Comparison of ENCODE assay signal across 22 cellular contexts in the genomic region with DNA sequence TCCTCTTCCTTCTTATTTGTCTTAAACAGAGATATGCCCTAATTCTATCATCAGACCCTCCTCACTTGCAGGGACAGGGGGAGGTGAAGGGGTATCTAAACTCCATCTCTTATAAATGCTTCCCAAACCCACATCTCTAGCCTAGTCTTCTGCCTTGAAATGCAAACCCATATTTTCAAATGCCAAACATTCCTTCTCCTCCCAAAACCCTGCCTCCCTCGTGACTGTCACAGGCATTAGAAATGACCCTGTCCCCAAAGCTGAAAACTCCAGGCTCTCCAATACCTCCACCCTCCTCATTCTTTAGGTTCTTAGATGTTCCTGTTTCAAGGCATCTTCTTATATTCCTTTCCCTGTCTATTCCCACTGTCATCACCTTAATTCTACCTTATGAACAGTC.
DNase-seq lines count a peak whose midpoint lies in the region; ATAC-seq, FAIRE-seq and TF ChIP-seq lines count a peak whose summit lies in the region.
"Had no signal": no experiment of that assay in that cellular context is flagged by ENCODE, and none has a peak within 500 bp of the region (broad histone marks: within the 10 kb centered on the region; RNA-seq: fewer than 3 reads in every experiment).

No MANE protein-coding gene starts in this region.

- H3K18ac ChIP-seq in H1 (ENCODE audit: extremely low read depth, low read length) (no peak overlapping the region), mesendoderm (ENCODE audit: low read length) (no peak overlapping the region)

- no peaks in the 10 kb centered on the region for H3K27me3 Mint-ChIP-seq in neural progenitor cell (ENCODE audit: insufficient read depth, low read depth)

- H3K9ac ChIP-seq in H1 (replicated peaks in 1 of 4; ENCODE audit: extremely low read depth in 1 of 4, low read depth in 3 of 4, low read length in 3 of 4) (no peak overlapping the region), mesendoderm (ENCODE audit: low read length) (no peak overlapping the region), neural progenitor cell (no peak overlapping the region)
- H3K9ac ChIP-seq: BLaER1 treated with 17β-estradiol and CSF1 and Interleukin-3, amounts not matched to agents 10 nM and 100 nM had no signal

- no peak overlapping the region for H3K27ac Mint-ChIP-seq in neural progenitor cell
- H3K27ac Mint-ChIP-seq: B cell; CD4-positive, alpha-beta T cell; CD8-positive, alpha-beta T cell had no signal

- H3K27me3 ChIP-seq in H1 (replicated peaks in 1 of 4; ENCODE audit: control insufficient read depth in 3 of 4, extremely low read depth in 1 of 4, insufficient read depth in 3 of 4, low read length in 3 of 4) (no peaks in the 10 kb centered on the region), mesendoderm (ENCODE audit: insufficient read depth, low read length, poor library complexity) (no peaks in the 10 kb centered on the region), neural progenitor cell (no peaks in the 10 kb centered on the region), testis (no peaks in the 10 kb centered on the region), vagina (no peaks in the 10 kb centered on the region)
- H3K27me3 ChIP-seq: BLaER1 treated with 17β-estradiol and CSF1 and Interleukin-3, amounts not matched to agents 10 nM and 100 nM had no signal

- H3K9me3 ChIP-seq in H1 (ENCODE audit: insufficient read depth in 2 of 2, low read depth in 1 of 2, low read length in 1 of 2): peaks cover 0 to 2% of the 10 kb centered on the region in 2 experiments; a peak in 1 of 4 replicates
- H3K9me3 ChIP-seq in neural progenitor cell (ENCODE audit: low read depth): no peaks in the 10 kb centered on the region
- H3K9me3 ChIP-seq in testis: no peaks in the 10 kb centered on the region
- no peaks in the 10 kb centered on the region for H3K9me3 ChIP-seq in vagina
- H3K9me3 ChIP-seq: A549 had no signal

- H4K20me1 ChIP-seq in H1 (replicated peaks in 1 of 2; ENCODE audit: control insufficient read depth in 1 of 2, insufficient read depth in 2 of 2, low read length in 2 of 2) (no peaks in the 10 kb centered on the region), neural progenitor cell (ENCODE audit: low read depth) (no peaks in the 10 kb centered on the region)
- H4K20me1 ChIP-seq: BLaER1 treated with 17β-estradiol and CSF1 and Interleukin-3, amounts not matched to agents 10 nM and 100 nM had no signal

- no peak overlapping the region for H4K91ac ChIP-seq in H1 (replicated peaks; ENCODE audit: insufficient read length, low read length)

- H2BK12ac ChIP-seq in H1 (ENCODE audit: low read depth, low read length): no peak overlapping the region

- H4K8ac ChIP-seq in H1 (ENCODE audit: extremely low read depth, insufficient read depth, low read length) (no peak overlapping the region), mesendoderm (ENCODE audit: low read depth, low read length) (no peak overlapping the region)

- no peak overlapping the region for H3K4me2 ChIP-seq in H1 (ENCODE audit: insufficient read depth in 1 of 2, low read depth in 2 of 2, low read length in 2 of 2)
- H3K4me2 ChIP-seq in mesendoderm (ENCODE audit: low read length): no peak overlapping the region
- H3K4me2 ChIP-seq in neural progenitor cell: no peak overlapping the region
- H3K4me2 ChIP-seq: A549; BLaER1 treated with 17β-estradiol and CSF1 and Interleukin-3, amounts not matched to agents 10 nM and 100 nM had no signal

- FAIRE-seq in H1 (lab: Jason Lieb, UNC): no peak
- FAIRE-seq: A549, D721Med, G401.6, GM12891, GM19239 had no signal

- no peak overlapping the region for H3K14ac ChIP-seq in H1 (ENCODE audit: insufficient read length)

- H2BK15ac ChIP-seq in H1 (ENCODE audit: low read length): no peak overlapping the region
- H2BK15ac ChIP-seq in mesendoderm (replicated peaks; ENCODE audit: low read depth): no peak overlapping the region

- TF ChIP-seq CTCF in H1 (IDR thresholded peaks at IDR 0.05; ENCODE audit: control extremely low read depth in 1 of 3, insufficient read depth in 1 of 3, low read depth in 1 of 3, low read length in 3 of 3) (no peak), neural progenitor cell (IDR thresholded peaks at IDR 0.05) (no peak), testis (IDR thresholded peaks at IDR 0.05) (no peak), vagina (IDR thresholded peaks at IDR 0.05) (no peak)

- no peak overlapping the region for H2AK5ac ChIP-seq in H1 (ENCODE audit: low read depth, low read length)
- no peak overlapping the region for H2AK5ac ChIP-seq in mesendoderm (ENCODE audit: low read length)

- H3K4me3 ChIP-seq in H1 (ENCODE audit: extremely low read depth in 1 of 4, insufficient read depth in 2 of 4, low read depth in 3 of 4, low read length in 4 of 4) (no peak overlapping the region), mesendoderm (ENCODE audit: low read length) (no peak overlapping the region), neural progenitor cell (no peak overlapping the region), testis (no peak overlapping the region), vagina (no peak overlapping the region)
- H3K4me3 ChIP-seq: A549; BLaER1 treated with 17β-estradiol and CSF1 and Interleukin-3, amounts not matched to agents 10 nM and 100 nM had no signal

- no peak overlapping the region for H2BK20ac ChIP-seq in H1 (ENCODE audit: low read length)

- CTCF ChIA-PET in H1 (lab: Charles Lee; ENCODE audit: partially characterized antibody): interaction anchor here (1.0 to 2.9 kb wide), 2 partner anchors 17 to 20 kb away, joined by 4 to 24 read pairs; no protein-coding TSS in a partner anchor

- no peak overlapping the region for H2BK5ac ChIP-seq in H1 (ENCODE audit: low read depth, low read length)
- H2BK5ac ChIP-seq in mesendoderm (ENCODE audit: low read length): no peak overlapping the region

- H3K79me1 ChIP-seq in H1 (ENCODE audit: low read depth, low read length): no peaks in the 10 kb centered on the region
- H3K79me1 ChIP-seq in mesendoderm (ENCODE audit: low read length): no peaks in the 10 kb centered on the region

- no peak overlapping the region for H3K4me3 Mint-ChIP-seq in neural progenitor cell
- H3K4me3 Mint-ChIP-seq: B cell; CD4-positive, alpha-beta T cell; CD8-positive, alpha-beta T cell had no signal

- intact Hi-C loops in testis (cut with DNase I; ENCODE audit: low total_unique reads) (no loop called here), vagina (cut with DNase I) (no loop called here)

- H3K56ac ChIP-seq in H1 (replicated peaks; ENCODE audit: insufficient read length, low read depth, low read length) (no peak overlapping the region), mesendoderm (ENCODE audit: low read length) (no peak overlapping the region)

- no peak for TF ChIP-seq POLR2A in H1 (IDR thresholded peaks at IDR 0.05; ENCODE audit: control extremely low read depth in 1 of 2, low read depth in 2 of 2, low read length in 2 of 2)
- no peak for TF ChIP-seq POLR2A in testis (IDR thresholded peaks at IDR 0.05)
- no peak for TF ChIP-seq POLR2A in vagina (IDR thresholded peaks at IDR 0.05)

- no peak for ATAC-seq in GM18520 (IDR thresholded peaks at IDR 0.05; ENCODE audit: unreplicated experiment)
- ATAC-seq: A549; CD8-positive, alpha-beta T cell had no signal

- POLR2A ChIA-PET in H1 (lab: Charles Lee; ENCODE audit: partially characterized antibody): interaction anchor here (0.5 kb wide), 1 partner anchor 1395 kb away, joined by 4 read pairs; no protein-coding TSS in a partner anchor

- no peak overlapping the region for H2BK120ac ChIP-seq in H1 (replicated peaks; ENCODE audit: low read depth, low read length)
- H2BK120ac ChIP-seq in mesendoderm (ENCODE audit: low read depth, low read length): no peak overlapping the region

- H3K4ac ChIP-seq in H1 (replicated peaks; ENCODE audit: insufficient read length, low read depth, low read length): no peak overlapping the region
- H3K4ac ChIP-seq in mesendoderm (ENCODE audit: low read depth, low read length): no peak overlapping the region

- DNase-seq in H1 (ENCODE audit: low read depth in 1 of 2, low spot score in 2 of 2) (no peak), mesendoderm (peak; percentile 56), neural progenitor cell (ENCODE audit: low spot score) (no peak), testis (no peak), vagina (ENCODE audit: extremely low spot score in 2 of 2) (no peak)
- DNase-seq: AML-193; Caco-2; Calu3; CD4-positive, alpha-beta T cell; CD8-positive, alpha-beta T cell; DMS79 treated with DMSO at 0.1 percent for 48 hours; GF-D8 had no signal

- peaks cover 12% of the 10 kb centered on the region for H3K9me3 Mint-ChIP-seq in neural progenitor cell
- H3K9me3 Mint-ChIP-seq: CD4-positive, alpha-beta T cell; CD8-positive, alpha-beta T cell had no signal

- H3K23ac ChIP-seq in H1 (ENCODE audit: insufficient read length): no peak overlapping the region
- no peak overlapping the region for H3K23ac ChIP-seq in mesendoderm (ENCODE audit: low read length)

- peaks cover 11% of the 10 kb centered on the region for H3F3A ChIP-seq in neural progenitor cell (ENCODE audit: low read depth)

- WGBS in H1 (ENCODE audit: extremely low coverage in 1 of 2, insufficient coverage in 1 of 2, insufficient read length in 1 of 2, insufficient replicate concordance in 2 of 2, low coverage in 1 of 2, low lambda C conversion rate in 2 of 2, missing lambda C conversion rate in 1 of 2), 2 experiments: 62% methylated on average over 1 of the region's 1 CpG; no CpG with 5 or more reads in 1 of the 2 experiments
- no CpG with 5 or more reads among the region's 1 CpG for WGBS in mesendoderm (ENCODE audit: extremely low coverage, insufficient coverage, low lambda C conversion rate)
- WGBS in testis, 2 donors: 78 to 83% methylated on average over 1 of the region's 1 CpG

- no peak for TF ChIP-seq RAD21 in H1 (IDR thresholded peaks at IDR 0.05 in 1 of 2, conservative IDR thresholded peaks at IDR 0.05 in 1 of 2; ENCODE audit: low read depth in 2 of 2, low read length in 2 of 2)

- H3K36me3 Mint-ChIP-seq in neural progenitor cell: peaks cover 7% of the 10 kb centered on the region
- H3K36me3 Mint-ChIP-seq: CD8-positive, alpha-beta T cell had no signal

- H3K4me1 Mint-ChIP-seq in neural progenitor cell: no peaks in the 10 kb centered on the region
- H3K4me1 Mint-ChIP-seq: B cell had no signal

- peaks cover 0 to 4% (median 0%) of the 10 kb centered on the region in 4 experiments; a peak in 1 of 8 replicates for H3K36me3 ChIP-seq in H1 (ENCODE audit: control insufficient read depth in 2 of 4, insufficient read depth in 4 of 4, low read length in 3 of 4)
- H3K36me3 ChIP-seq in mesendoderm (ENCODE audit: control insufficient read depth, insufficient read depth, low read length): no peaks in the 10 kb centered on the region
- H3K36me3 ChIP-seq in neural progenitor cell: no peaks in the 10 kb centered on the region
- no peaks in the 10 kb centered on the region for H3K36me3 ChIP-seq in testis (ENCODE audit: low read depth, missing control alignments)
- no peaks in the 10 kb centered on the region for H3K36me3 ChIP-seq in vagina
- H3K36me3 ChIP-seq: BLaER1 treated with 17β-estradiol and CSF1 and Interleukin-3, amounts not matched to agents 10 nM and 100 nM had no signal

- H3K23me2 ChIP-seq in H1 (ENCODE audit: low read depth, low read length): no peaks in the 10 kb centered on the region

- H4K5ac ChIP-seq in H1 (ENCODE audit: insufficient read length, low read depth, low read length): no peak overlapping the region
- H4K5ac ChIP-seq in mesendoderm (ENCODE audit: low read length): no peak overlapping the region

- H3K79me2 ChIP-seq in H1 (ENCODE audit: control insufficient read depth in 1 of 2, insufficient read depth in 2 of 2, low read length in 2 of 2) (no peaks in the 10 kb centered on the region), mesendoderm (ENCODE audit: control insufficient read depth, insufficient read depth, low read length) (no peaks in the 10 kb centered on the region), neural progenitor cell (ENCODE audit: low read depth) (no peaks in the 10 kb centered on the region)

- H3K4me1 ChIP-seq in H1 (replicated peaks in 1 of 4; ENCODE audit: control insufficient read depth in 3 of 4, insufficient read depth in 4 of 4, low read length in 3 of 4): peaks cover 0 to 5% (median 1%) of the 10 kb centered on the region in 4 experiments; a peak in 2 of 7 replicates
- H3K4me1 ChIP-seq in mesendoderm (ENCODE audit: control insufficient read depth, low read depth, low read length): no peaks in the 10 kb centered on the region
- H3K4me1 ChIP-seq in neural progenitor cell: peaks cover 9% of the 10 kb centered on the region
- no peaks in the 10 kb centered on the region for H3K4me1 ChIP-seq in testis
- no peaks in the 10 kb centered on the region for H3K4me1 ChIP-seq in vagina
- H3K4me1 ChIP-seq: A549, Caco-2 had no signal

- H2AFZ ChIP-seq in H1 (ENCODE audit: low read length) (no peak overlapping the region), neural progenitor cell (replicated peaks) (no peak overlapping the region)

- H3K27ac ChIP-seq in H1 (ENCODE audit: low read depth, low read length) (no peak overlapping the region), mesendoderm (ENCODE audit: low read depth, low read length) (no peak overlapping the region), neural progenitor cell (peak overlapping the region; percentile 39), testis (no peak overlapping the region), vagina (no peak overlapping the region)
- H3K27ac ChIP-seq: 22Rv1; A549; BLaER1 treated with 17β-estradiol and CSF1 and Interleukin-3, amounts not matched to agents 10 nM and 100 nM; C4-2B had no signal

- TF ChIP-seq EP300 in H1 (IDR thresholded peaks at IDR 0.05; ENCODE audit: borderline replicate concordance in 1 of 2, low read depth in 2 of 2, low read length in 2 of 2): no peak
